ENCODE assay signal across 1 cellular context in the genomic region with DNA sequence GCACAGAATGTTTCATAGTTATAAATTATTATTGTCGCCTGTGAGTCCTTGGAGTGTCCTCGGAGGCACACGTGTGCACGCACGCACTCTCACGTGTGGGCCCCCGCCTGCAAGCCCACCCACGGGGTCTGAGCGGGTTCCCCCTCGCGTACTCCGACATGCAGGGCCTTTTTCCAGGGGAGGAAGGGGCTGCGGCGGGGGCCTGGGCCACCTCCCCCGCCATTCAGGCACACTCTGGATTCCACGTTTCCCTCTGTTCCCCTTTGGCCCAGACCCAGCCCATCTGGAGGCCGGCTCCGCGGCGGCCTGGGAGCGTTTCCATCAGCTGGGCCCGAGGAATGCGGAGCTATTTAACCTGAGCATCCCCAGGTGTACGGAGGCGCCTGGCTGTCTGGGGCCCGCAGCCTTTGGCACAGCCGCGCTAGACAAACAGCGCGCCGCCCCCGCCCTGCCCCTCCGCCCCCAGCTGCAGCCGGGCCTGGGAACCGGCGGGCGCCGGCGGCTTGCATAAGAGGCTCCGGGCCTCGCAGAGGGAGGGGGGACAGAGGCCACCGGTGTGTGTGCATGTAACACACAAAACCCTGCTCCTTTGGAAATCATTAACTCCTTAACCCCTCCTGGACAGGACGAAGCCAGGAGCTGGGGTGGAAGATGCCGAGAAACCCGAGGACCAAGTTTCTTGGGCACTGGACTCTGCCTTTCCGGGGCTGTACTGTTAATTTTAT.
TF ChIP-seq lines count a peak whose summit lies in the region.

No MANE protein-coding gene starts in this region.

TF ChIP-seq in HepG2, 621 proteins besides CTCF, POLR2A, EP300 and RAD21 (continued from another document and continues in another):
- TF ChIP-seq ZNF446 (CRISPR knock-in tag; IDR thresholded peaks at IDR 0.05), result peak; percentile 98
- TF ChIP-seq NONO (IDR thresholded peaks at IDR 0.05), result no peak
- TF ChIP-seq NONO (CRISPR knock-in tag; conservative IDR thresholded peaks at IDR 0.05), result peak; percentile 100
- TF ChIP-seq ZNF24 (IDR thresholded peaks at IDR 0.05), result peak; percentile 94
- no peak for TF ChIP-seq NFIB (CRISPR knock-in tag; IDR thresholded peaks at IDR 0.05; ENCODE audit: borderline replicate concordance)
- peak; percentile 84; the same call in 1 of the 2 replicates for TF ChIP-seq HOMEZ (CRISPR knock-in tag; IDR thresholded peaks at IDR 0.05; ENCODE audit: low read depth)
- peak; percentile 93; the same call in 1 of the 2 replicates for TF ChIP-seq ZNF431 (CRISPR knock-in tag; IDR thresholded peaks at IDR 0.05; ENCODE audit: borderline replicate concordance, low read depth)
- TF ChIP-seq, protein P1, sequence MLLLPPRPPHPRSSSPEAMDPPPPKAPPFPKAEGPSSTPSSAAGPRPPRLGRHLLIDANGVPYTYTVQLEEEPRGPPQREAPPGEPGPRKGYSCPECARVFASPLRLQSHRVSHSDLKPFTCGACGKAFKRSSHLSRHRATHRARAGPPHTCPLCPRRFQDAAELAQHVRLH (CRISPR knock-in tag; IDR thresholded peaks at IDR 0.05; ENCODE audit: borderline replicate concordance, low read depth), result peak; percentile 100
- peak; percentile 99 for TF ChIP-seq ZNF687 (CRISPR knock-in tag; IDR thresholded peaks at IDR 0.05)
- TF ChIP-seq KIAA2018 (CRISPR knock-in tag; IDR thresholded peaks at IDR 0.05; ENCODE audit: borderline replicate concordance), result peak; percentile 98
- TF ChIP-seq ZNF331 (CRISPR knock-in tag; IDR thresholded peaks at IDR 0.05), result peak; percentile 99
- TF ChIP-seq, protein P2, sequence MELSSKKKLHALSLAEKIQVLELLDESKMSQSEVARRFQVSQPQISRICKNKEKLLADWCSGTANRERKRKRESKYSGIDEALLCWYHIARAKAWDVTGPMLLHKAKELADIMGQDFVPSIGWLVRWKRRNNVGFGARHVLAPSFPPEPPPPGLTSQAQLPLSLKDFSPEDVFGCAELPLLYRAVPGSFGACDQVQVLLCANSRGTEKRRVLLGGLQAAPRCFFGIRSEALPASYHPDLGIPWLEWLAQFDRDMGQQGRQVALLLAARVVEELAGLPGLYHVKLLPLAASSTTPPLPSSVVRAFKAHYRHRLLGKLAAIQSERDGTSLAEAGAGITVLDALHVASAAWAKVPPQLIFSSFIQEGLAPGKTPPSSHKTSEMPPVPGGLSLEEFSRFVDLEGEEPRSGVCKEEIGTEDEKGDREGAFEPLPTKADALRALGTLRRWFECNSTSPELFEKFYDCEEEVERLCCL (CRISPR knock-in tag; IDR thresholded peaks at IDR 0.05; ENCODE audit: borderline replicate concordance), result peak; percentile 94; the same call in 1 of the 2 replicates
- TF ChIP-seq HMG20A (CRISPR knock-in tag; IDR thresholded peaks at IDR 0.05; ENCODE audit: borderline replicate concordance), result peak; percentile 97
- peak; percentile 96 for TF ChIP-seq KMT2A (CRISPR knock-in tag; IDR thresholded peaks at IDR 0.05)
- TF ChIP-seq REL (CRISPR knock-in tag; conservative IDR thresholded peaks at IDR 0.05), result peak; percentile 97
- TF ChIP-seq ZNF484 (CRISPR knock-in tag; IDR thresholded peaks at IDR 0.05; ENCODE audit: borderline replicate concordance, low read depth), result no peak
- peak; percentile 98 for TF ChIP-seq GATA4 (IDR thresholded peaks at IDR 0.05; ENCODE audit: borderline replicate concordance, low read depth)
- TF ChIP-seq THAP8 (CRISPR knock-in tag; IDR thresholded peaks at IDR 0.05; ENCODE audit: borderline replicate concordance), result peak; percentile 65; the same call in 1 of the 2 replicates
- TF ChIP-seq MEF2D (CRISPR knock-in tag; IDR thresholded peaks at IDR 0.05), result peak; percentile 97
- TF ChIP-seq TGIF2 (CRISPR knock-in tag; IDR thresholded peaks at IDR 0.05), result peak; percentile 95; the same call in 1 of the 2 replicates
- TF ChIP-seq ZFP41 (CRISPR knock-in tag; IDR thresholded peaks at IDR 0.05; ENCODE audit: borderline replicate concordance), result no peak
- TF ChIP-seq, protein P3, sequence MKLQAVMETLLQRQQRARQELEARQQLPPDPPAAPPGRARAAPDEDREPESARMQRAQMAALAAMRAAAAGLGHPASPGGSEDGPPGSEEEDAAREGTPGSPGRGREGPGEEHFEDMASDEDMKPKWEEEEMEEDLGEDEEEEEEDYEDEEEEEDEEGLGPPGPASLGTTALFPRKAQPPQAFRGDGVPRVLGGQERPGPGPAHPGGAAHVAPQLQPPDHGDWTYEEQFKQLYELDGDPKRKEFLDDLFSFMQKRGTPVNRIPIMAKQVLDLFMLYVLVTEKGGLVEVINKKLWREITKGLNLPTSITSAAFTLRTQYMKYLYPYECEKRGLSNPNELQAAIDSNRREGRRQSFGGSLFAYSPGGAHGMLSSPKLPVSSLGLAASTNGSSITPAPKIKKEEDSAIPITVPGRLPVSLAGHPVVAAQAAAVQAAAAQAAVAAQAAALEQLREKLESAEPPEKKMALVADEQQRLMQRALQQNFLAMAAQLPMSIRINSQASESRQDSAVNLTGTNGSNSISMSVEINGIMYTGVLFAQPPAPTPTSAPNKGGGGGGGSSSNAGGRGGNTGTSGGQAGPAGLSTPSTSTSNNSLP (IDR thresholded peaks at IDR 0.05; ENCODE audit: low read depth, low read length), result no peak; the same call in 1 of the 2 replicates
- peak; percentile 99; the same call in 1 of the 2 replicates for TF ChIP-seq ZNF451 (CRISPR knock-in tag; IDR thresholded peaks at IDR 0.05)
- peak; percentile 97 for TF ChIP-seq ZNF121 (CRISPR knock-in tag; IDR thresholded peaks at IDR 0.05)
- TF ChIP-seq SATB2 (CRISPR knock-in tag; IDR thresholded peaks at IDR 0.05), result peak; percentile 91
- TF ChIP-seq NPAS2 (CRISPR knock-in tag; IDR thresholded peaks at IDR 0.05; ENCODE audit: borderline replicate concordance), result no peak
- peak; percentile 98 for TF ChIP-seq ZNF44 (CRISPR knock-in tag; IDR thresholded peaks at IDR 0.05)
- TF ChIP-seq PCBP1 (IDR thresholded peaks at IDR 0.05; ENCODE audit: borderline replicate concordance, low read depth, low read length), result peak; percentile 98
- peak; percentile 100 for TF ChIP-seq ISL2 (CRISPR knock-in tag; IDR thresholded peaks at IDR 0.05)
- TF ChIP-seq, protein P4, sequence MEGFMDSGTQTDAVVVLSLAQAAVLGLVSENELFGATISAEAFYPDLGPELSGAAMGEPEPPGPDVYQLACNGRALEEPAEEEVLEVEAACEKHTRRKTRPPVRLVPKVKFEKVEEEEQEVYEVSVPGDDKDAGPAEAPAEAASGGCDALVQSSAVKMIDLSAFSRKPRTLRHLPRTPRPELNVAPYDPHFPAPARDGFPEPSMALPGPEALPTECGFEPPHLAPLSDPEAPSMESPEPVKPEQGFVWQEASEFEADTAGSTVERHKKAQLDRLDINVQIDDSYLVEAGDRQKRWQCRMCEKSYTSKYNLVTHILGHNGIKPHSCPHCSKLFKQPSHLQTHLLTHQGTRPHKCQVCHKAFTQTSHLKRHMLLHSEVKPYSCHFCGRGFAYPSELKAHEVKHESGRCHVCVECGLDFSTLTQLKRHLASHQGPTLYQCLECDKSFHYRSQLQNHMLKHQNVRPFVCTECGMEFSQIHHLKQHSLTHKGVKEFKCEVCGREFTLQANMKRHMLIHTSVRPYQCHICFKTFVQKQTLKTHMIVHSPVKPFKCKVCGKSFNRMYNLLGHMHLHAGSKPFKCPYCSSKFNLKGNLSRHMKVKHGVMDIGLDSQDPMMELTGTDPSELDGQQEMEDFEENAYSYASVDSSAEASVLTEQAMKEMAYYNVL (CRISPR knock-in tag; IDR thresholded peaks at IDR 0.05; ENCODE audit: borderline replicate concordance), result peak; percentile 98
- no peak for TF ChIP-seq PBX3 (CRISPR knock-in tag; IDR thresholded peaks at IDR 0.05; ENCODE audit: borderline replicate concordance)
